In the genomic region with DNA sequence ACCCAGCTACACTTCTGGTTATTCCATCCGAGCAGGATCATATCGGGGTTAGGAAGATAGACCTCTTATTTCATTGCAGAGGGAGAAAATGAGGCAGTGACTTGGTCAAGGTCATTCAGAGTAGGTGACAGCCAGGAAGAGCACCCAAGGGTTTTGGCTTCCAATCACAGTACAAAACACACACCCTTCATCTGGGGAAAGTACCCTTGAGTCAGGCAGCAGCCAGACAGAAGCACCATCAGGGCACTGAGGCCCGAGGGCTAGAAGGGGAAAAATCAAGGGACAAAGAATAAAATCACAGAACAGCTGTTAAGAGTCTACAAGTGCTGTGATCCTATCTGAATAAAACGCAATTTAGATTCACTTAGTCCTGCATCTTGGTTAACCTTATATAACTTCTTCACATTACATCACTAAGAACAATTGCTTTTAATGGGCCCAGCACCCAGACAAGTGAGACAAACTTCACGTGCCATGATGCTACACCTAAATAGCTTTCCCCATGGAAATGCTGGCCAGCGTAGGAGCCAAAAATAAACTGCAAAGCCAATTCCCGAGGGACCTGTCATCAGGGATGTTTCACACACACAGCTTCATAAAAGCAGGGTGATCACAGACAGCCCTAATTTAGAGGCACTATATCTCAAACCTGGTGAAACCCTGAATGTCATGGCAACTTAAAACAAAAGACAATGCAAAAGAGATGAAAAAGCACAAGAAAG, we compare ENCODE assay signal across 11 cellular contexts. TPM values are rescaled to one million over a fixed set of nuclear protein-coding genes. Genes with fewer than 3 reads are reported as not detected.
DNase-seq lines count a peak whose midpoint lies in the region; ATAC-seq lines count a peak whose summit lies in the region.
"Had no signal": no experiment of that assay in that cellular context is flagged by ENCODE, and none has a peak within 500 bp of the region (broad histone marks: within the 10 kb centered on the region; RNA-seq: fewer than 3 reads in every experiment).

No MANE protein-coding gene starts in this region.

- H2BK120ac ChIP-seq in mesendoderm (ENCODE audit: low read depth, low read length), result no peak overlapping the region

- no peak overlapping the region for H3K23ac ChIP-seq in mesendoderm (ENCODE audit: low read length)

- DNase-seq in NCI-H2171 treated with DMSO at 0.1 percent for 48 hours (lab: John Stamatoyannopoulos, UW), result peak; percentile 62
- DNase-seq in NCI-H2171 (lab: John Stamatoyannopoulos, UW), result no peak
- DNase-seq in ELR (ENCODE audit: low read depth), result peak; percentile 48
- DNase-seq in activated naive CD8-positive, alpha-beta T cell treated with anti-CD3 and anti-CD28 coated beads, Interleukin-2, amount 50 U/mL, for 24 hours, result peak; percentile 21
- no peak for DNase-seq in mesendoderm
- DNase-seq in T-cell, result no peak
- DNase-seq in kidney glomerular epithelial cell (lab: John Stamatoyannopoulos, UW), result no peak
- DNase-seq: activated CD4-positive, alpha-beta T cell treated with anti-CD3 and anti-CD28 coated beads, Interleukin-2, amount 50 U/mL, for 1 hour; naive B cell; NCI-H2029 had no signal

- peaks cover 27% of the 10 kb centered on the region for H3K79me1 ChIP-seq in mesendoderm (ENCODE audit: low read length)

- WGBS in mesendoderm (ENCODE audit: extremely low coverage, insufficient coverage, low lambda C conversion rate), result no CpG with 5 or more reads among the region's 7 CpGs

- no peaks in the 10 kb centered on the region for H3K36me3 ChIP-seq in mesendoderm (ENCODE audit: control insufficient read depth, insufficient read depth, low read length)

- H2BK5ac ChIP-seq in mesendoderm (ENCODE audit: low read length), result no peak overlapping the region

- H3K4me3 Mint-ChIP-seq in activated naive CD8-positive, alpha-beta T cell treated with anti-CD3 and anti-CD28 coated beads, Interleukin-2, amount 50 U/mL, for 24 hours, result no peak overlapping the region
- no peak overlapping the region for H3K4me3 Mint-ChIP-seq in T-cell

- H4K8ac ChIP-seq in mesendoderm (ENCODE audit: low read depth, low read length), result no peak overlapping the region

- no peak overlapping the region for H4K5ac ChIP-seq in mesendoderm (ENCODE audit: low read length)

- H2AK5ac ChIP-seq in mesendoderm (ENCODE audit: low read length), result no peak overlapping the region

- CTCF ChIA-PET in T-cell (lab: Charles Lee), result interaction anchor here in 1 of 2 donors (0.5 to 0.8 kb wide), 3 partner anchors 13 to 342 kb away, joined by 3 read pairs; no protein-coding TSS in a partner anchor

- H3K36me3 Mint-ChIP-seq in activated naive CD8-positive, alpha-beta T cell treated with anti-CD3 and anti-CD28 coated beads, Interleukin-2, amount 50 U/mL, for 24 hours (ENCODE audit: low read depth), result peaks cover 7% of the 10 kb centered on the region
- H3K36me3 Mint-ChIP-seq in T-cell, result peaks cover 3% of the 10 kb centered on the region
- H3K36me3 Mint-ChIP-seq: naive B cell had no signal

- no peak overlapping the region for H3K18ac ChIP-seq in mesendoderm (ENCODE audit: low read length)

- H2BK15ac ChIP-seq in mesendoderm (replicated peaks; ENCODE audit: low read depth), result no peak overlapping the region

- H3K9me3 Mint-ChIP-seq in activated naive CD8-positive, alpha-beta T cell treated with anti-CD3 and anti-CD28 coated beads, Interleukin-2, amount 50 U/mL, for 24 hours, result no peaks in the 10 kb centered on the region
- no peaks in the 10 kb centered on the region for H3K9me3 Mint-ChIP-seq in T-cell

- peaks cover 30% of the 10 kb centered on the region for H3K4me1 ChIP-seq in mesendoderm (ENCODE audit: control insufficient read depth, low read depth, low read length)

- no peak overlapping the region for H3K4me3 ChIP-seq in mesendoderm (ENCODE audit: low read length)

- peaks cover 81% of the 10 kb centered on the region for H3K4me1 Mint-ChIP-seq in activated naive CD8-positive, alpha-beta T cell treated with anti-CD3 and anti-CD28 coated beads, Interleukin-2, amount 50 U/mL, for 24 hours
- H3K4me1 Mint-ChIP-seq in T-cell, result peaks cover 79 to 83% (median 82%) of the 10 kb centered on the region in 3 donors

- H3K9ac ChIP-seq in mesendoderm (ENCODE audit: low read length), result peak overlapping the region; percentile 8

- H3K27me3 Mint-ChIP-seq in activated naive CD8-positive, alpha-beta T cell treated with anti-CD3 and anti-CD28 coated beads, Interleukin-2, amount 50 U/mL, for 24 hours, result no peaks in the 10 kb centered on the region
- no peaks in the 10 kb centered on the region for H3K27me3 Mint-ChIP-seq in T-cell
- H3K27me3 Mint-ChIP-seq: naive B cell had no signal

- ATAC-seq in activated naive CD8-positive, alpha-beta T cell treated with anti-CD3 and anti-CD28 coated beads, Interleukin-2, amount 50 U/mL, for 24 hours, result peak; percentile 79
- no peak for ATAC-seq in T-cell (replicated peaks in 1 of 4)
- ATAC-seq in GM19467 (IDR thresholded peaks at IDR 0.05; ENCODE audit: unreplicated experiment), result no peak

- no peaks in the 10 kb centered on the region for H3K27me3 ChIP-seq in mesendoderm (ENCODE audit: insufficient read depth, low read length, poor library complexity)

- no peak overlapping the region for H3K4me2 ChIP-seq in mesendoderm (ENCODE audit: low read length)

- POLR2A ChIA-PET in T-cell (lab: Charles Lee), result interaction anchor here (0.6 to 0.7 kb wide), 3 partner anchors 14 to 280 kb away, joined by 3 to 10 read pairs (median 8); no protein-coding TSS in a partner anchor

- peak overlapping the region; percentile 22 for H3K56ac ChIP-seq in mesendoderm (ENCODE audit: low read length)

- H3K4ac ChIP-seq in mesendoderm (ENCODE audit: low read depth, low read length), result no peak overlapping the region

- peaks cover 78% of the 10 kb centered on the region for H3K79me2 ChIP-seq in mesendoderm (ENCODE audit: control insufficient read depth, insufficient read depth, low read length)

- no peak overlapping the region for H3K27ac ChIP-seq in mesendoderm (ENCODE audit: low read depth, low read length)

- H3K27ac Mint-ChIP-seq in activated naive CD8-positive, alpha-beta T cell treated with anti-CD3 and anti-CD28 coated beads, Interleukin-2, amount 50 U/mL, for 24 hours, result peak overlapping the region; percentile 32
- no peak overlapping the region for H3K27ac Mint-ChIP-seq in T-cell

RNA-seq across cellular contexts. Expression of a gene that starts 4.9 kb away (rescaled TPM):
- 21.4 TPM for polyA plus RNA-seq in mesendoderm (2013, experiment 1 of 2)
- polyA plus RNA-seq in mesendoderm (2013, experiment 2 of 2), result 21.3 TPM
- 10 to 100 TPM; 33.9 to 57.8 (median 47.5) TPM for total RNA-seq in T-cell

RNA-seq across cellular contexts. Expression of a gene that starts 19.3 kb away (rescaled TPM):
- 0.15 TPM for polyA plus RNA-seq in mesendoderm (2013, experiment 1 of 2)
- polyA plus RNA-seq in mesendoderm (2013, experiment 2 of 2), result 0.14 TPM
- total RNA-seq in T-cell, result not detected

RNA-seq across cellular contexts. Expression of a gene that starts 53.1 kb away (rescaled TPM):
- 12.3 TPM for polyA plus RNA-seq in mesendoderm (2013, experiment 1 of 2)
- polyA plus RNA-seq in mesendoderm (2013, experiment 2 of 2), result 11.8 TPM
- total RNA-seq in T-cell, result 10 to 100 TPM; 35.2 to 99.0 (median 74.0) TPM

Comparison
In these comparisons a context has a peak if more than half of its experiments do, and no peak if none do; other contexts are left out.
1. DNase-seq: peak in NCI-H2171 treated with DMSO at 0.1 percent for 48 hours (single experiment), ELR (single experiment) and activated naive CD8-positive, alpha-beta T cell treated with anti-CD3 and anti-CD28 coated beads, Interleukin-2, amount 50 U/mL, for 24 hours (single experiment); none in NCI-H2171 (single experiment), mesendoderm (single experiment), T-cell (0 of 34) and kidney glomerular epithelial cell (single experiment).